1 cellular context compared by ENCODE assay signal in the genomic region with DNA sequence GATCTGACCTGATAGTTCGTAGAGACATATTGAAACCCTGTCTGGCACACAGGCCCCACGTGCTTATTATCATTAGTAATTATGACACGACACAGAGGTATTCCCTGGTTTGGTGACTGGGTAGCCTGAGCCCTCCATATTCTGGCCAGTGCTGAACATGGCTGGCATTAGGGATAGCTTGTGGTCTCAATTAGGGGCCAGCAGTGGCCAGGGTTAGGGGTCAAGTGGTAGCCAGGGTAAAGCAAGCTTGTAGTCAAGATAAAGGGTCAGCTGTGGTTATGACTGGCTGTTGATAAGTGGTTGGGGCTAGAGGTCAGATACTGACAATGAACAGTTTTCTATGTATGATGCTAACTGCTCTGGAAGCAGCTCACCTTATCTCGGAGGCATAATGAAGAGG.
TF ChIP-seq lines count a peak whose summit lies in the region.

No MANE protein-coding gene starts in this region.

TF ChIP-seq in SK-N-SH, 30 proteins besides CTCF, POLR2A, EP300 and RAD21 (continued from another document):
- TF ChIP-seq, protein P1, sequence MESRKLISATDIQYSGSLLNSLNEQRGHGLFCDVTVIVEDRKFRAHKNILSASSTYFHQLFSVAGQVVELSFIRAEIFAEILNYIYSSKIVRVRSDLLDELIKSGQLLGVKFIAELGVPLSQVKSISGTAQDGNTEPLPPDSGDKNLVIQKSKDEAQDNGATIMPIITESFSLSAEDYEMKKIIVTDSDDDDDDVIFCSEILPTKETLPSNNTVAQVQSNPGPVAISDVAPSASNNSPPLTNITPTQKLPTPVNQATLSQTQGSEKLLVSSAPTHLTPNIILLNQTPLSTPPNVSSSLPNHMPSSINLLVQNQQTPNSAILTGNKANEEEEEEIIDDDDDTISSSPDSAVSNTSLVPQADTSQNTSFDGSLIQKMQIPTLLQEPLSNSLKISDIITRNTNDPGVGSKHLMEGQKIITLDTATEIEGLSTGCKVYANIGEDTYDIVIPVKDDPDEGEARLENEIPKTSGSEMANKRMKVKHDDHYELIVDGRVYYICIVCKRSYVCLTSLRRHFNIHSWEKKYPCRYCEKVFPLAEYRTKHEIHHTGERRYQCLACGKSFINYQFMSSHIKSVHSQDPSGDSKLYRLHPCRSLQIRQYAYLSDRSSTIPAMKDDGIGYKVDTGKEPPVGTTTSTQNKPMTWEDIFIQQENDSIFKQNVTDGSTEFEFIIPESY (IDR thresholded peaks at IDR 0.05; ENCODE audit: borderline replicate concordance, low read depth): no peak
- TF ChIP-seq FOXM1 (IDR thresholded peaks at IDR 0.05; ENCODE audit: low read depth) (no peak), SIN3A (IDR thresholded peaks at IDR 0.05; ENCODE audit: borderline replicate concordance, low read depth, low read length) (no peak), GABPA (IDR thresholded peaks at IDR 0.05; ENCODE audit: low read depth) (no peak), GATA2 (CRISPR knock-in tag; IDR thresholded peaks at IDR 0.05) (no peak), TCF12 (IDR thresholded peaks at IDR 0.05) (no peak), FOXJ3 (CRISPR knock-in tag; IDR thresholded peaks at IDR 0.05) (no peak), JUND (IDR thresholded peaks at IDR 0.05) (no peak), RCOR1 (IDR thresholded peaks at IDR 0.05; ENCODE audit: low read length) (no peak)
- TF ChIP-seq, protein P2, sequence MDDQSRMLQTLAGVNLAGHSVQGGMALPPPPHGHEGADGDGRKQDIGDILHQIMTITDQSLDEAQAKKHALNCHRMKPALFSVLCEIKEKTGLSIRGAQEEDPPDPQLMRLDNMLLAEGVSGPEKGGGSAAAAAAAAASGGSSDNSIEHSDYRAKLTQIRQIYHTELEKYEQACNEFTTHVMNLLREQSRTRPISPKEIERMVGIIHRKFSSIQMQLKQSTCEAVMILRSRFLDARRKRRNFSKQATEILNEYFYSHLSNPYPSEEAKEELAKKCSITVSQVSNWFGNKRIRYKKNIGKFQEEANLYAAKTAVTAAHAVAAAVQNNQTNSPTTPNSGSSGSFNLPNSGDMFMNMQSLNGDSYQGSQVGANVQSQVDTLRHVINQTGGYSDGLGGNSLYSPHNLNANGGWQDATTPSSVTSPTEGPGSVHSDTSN (IDR thresholded peaks at IDR 0.05): no peak
- TF ChIP-seq, protein P3, sequence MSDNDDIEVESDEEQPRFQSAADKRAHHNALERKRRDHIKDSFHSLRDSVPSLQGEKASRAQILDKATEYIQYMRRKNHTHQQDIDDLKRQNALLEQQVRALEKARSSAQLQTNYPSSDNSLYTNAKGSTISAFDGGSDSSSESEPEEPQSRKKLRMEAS (IDR thresholded peaks at IDR 0.05; ENCODE audit: low read depth): no peak
